Comparison of ENCODE assay signal across 1 cellular context in genomic region chrX:2926664-2927275, GRCh38.
TF ChIP-seq lines count a peak whose summit lies in the region.

No MANE protein-coding gene starts in this region.

TF ChIP-seq in A549, 52 proteins besides CTCF, POLR2A, EP300 and RAD21 (continued from another document):
- TF ChIP-seq MAZ (IDR thresholded peaks at IDR 0.05; ENCODE audit: borderline replicate concordance, low read depth, low read length), result no peak
- TF ChIP-seq FOSL2 (IDR thresholded peaks at IDR 0.05), result no peak
- TF ChIP-seq FOSL2 (CRISPR knock-in tag; IDR thresholded peaks at IDR 0.05), result no peak
- no peak for TF ChIP-seq MYC (IDR thresholded peaks at IDR 0.05; ENCODE audit: borderline replicate concordance, low read length)
- no peak for TF ChIP-seq TFCP2L1 (CRISPR knock-in tag; IDR thresholded peaks at IDR 0.05)
